In genomic region chr14:35374273-35374681, GRCh38 we compare ENCODE assay signal across 8 cellular contexts. TPM values are rescaled to one million over a fixed set of nuclear protein-coding genes. Genes with fewer than 3 reads are reported as not detected.
DNase-seq lines count a peak whose midpoint lies in the region; ATAC-seq and TF ChIP-seq lines count a peak whose summit lies in the region.

No MANE protein-coding gene starts in this region.

- no peak overlapping the region for H2BK120ac ChIP-seq in mesenchymal stem cell (ENCODE audit: low read depth, low read length)

- H3K4me1 ChIP-seq in mesenchymal stem cell (ENCODE audit: control insufficient read depth, insufficient read depth, low read depth, low read length) = peaks cover 14% of the 10 kb centered on the region

- DNase-seq in AG04450 (ENCODE audit: low read depth, low spot score) = peak; percentile 88
- DNase-seq in cardiac fibroblast (ENCODE audit: low read depth in 2 of 2) = peak; percentile 99
- peak; percentile 99 for DNase-seq in mesenchymal stem cell
- DNase-seq in GM20000 (ENCODE audit: low spot score) = no peak
- no peak for DNase-seq in activated naive CD4-positive, alpha-beta T cell treated with anti-CD3 and anti-CD28 coated beads, Interleukin-2, amount 50 U/mL, for 72 hours (ENCODE audit: low spot score in 2 of 2)
- DNase-seq in naive thymus-derived CD8-positive, alpha-beta T cell = no peak

- no peak overlapping the region for H2AFZ ChIP-seq in mesenchymal stem cell (ENCODE audit: low read depth, low read length)

- peak overlapping the region; percentile 71 for H3K27ac ChIP-seq in AG04450 (ENCODE audit: low read depth, low read length)
- peak overlapping the region; percentile 55 for H3K27ac ChIP-seq in mesenchymal stem cell (ENCODE audit: low read length, poor library complexity, severe bottlenecking)

- H3K27me3 ChIP-seq in AG04450 (ENCODE audit: control insufficient read depth, insufficient read depth, low read length) (no peaks in the 10 kb centered on the region), mesenchymal stem cell (ENCODE audit: control insufficient read depth in 1 of 2, insufficient read depth in 1 of 2, low read length in 2 of 2) (no peaks in the 10 kb centered on the region)

- H3K23ac ChIP-seq in mesenchymal stem cell (ENCODE audit: low read length in 2 of 2) = no peak overlapping the region

- peak overlapping the region; percentile 64 for H3K9ac ChIP-seq in mesenchymal stem cell (ENCODE audit: low read length)

- peak overlapping the region in 1 of 2 experiments; percentile 92 for H2BK12ac ChIP-seq in mesenchymal stem cell (ENCODE audit: low read length in 2 of 2)

- no peak overlapping the region for H4K8ac ChIP-seq in mesenchymal stem cell (ENCODE audit: low read length)

- no peak overlapping the region for H3K4me3 Mint-ChIP-seq in naive thymus-derived CD8-positive, alpha-beta T cell

- no peak overlapping the region for H2BK5ac ChIP-seq in mesenchymal stem cell (ENCODE audit: low read depth, low read length, poor library complexity, severe bottlenecking)

- H3K9me3 ChIP-seq in AG04450 (ENCODE audit: control insufficient read depth, insufficient read depth, low read length) (peaks cover 12% of the 10 kb centered on the region), mesenchymal stem cell (ENCODE audit: control insufficient read depth, low read length) (no peaks in the 10 kb centered on the region)

- CTCF ChIA-PET in AG04450 (lab: Charles Lee) = interaction anchor here (0.6 to 1.3 kb wide), 5 partner anchors 28 to 444 kb away, joined by 3 to 4 read pairs (median 4); partner anchors contain the start of gene NFKBIA

- peaks cover 7 to 8% of the 10 kb centered on the region in 2 donors for H3K36me3 Mint-ChIP-seq in activated naive CD4-positive, alpha-beta T cell treated with anti-CD3 and anti-CD28 coated beads, Interleukin-2, amount 50 U/mL, for 72 hours
- peaks cover 0 to 7% (median 6%) of the 10 kb centered on the region in 3 donors for H3K36me3 Mint-ChIP-seq in naive thymus-derived CD8-positive, alpha-beta T cell

- H3K4me1 Mint-ChIP-seq in naive thymus-derived CD8-positive, alpha-beta T cell = peaks cover 3 to 16% (median 8%) of the 10 kb centered on the region in 4 donors

- no peak overlapping the region for H3K4me3 ChIP-seq in AG04450 (ENCODE audit: low read depth, low read length)
- no peak overlapping the region for H3K4me3 ChIP-seq in cardiac fibroblast (replicated peaks in 1 of 2; ENCODE audit: low read depth in 2 of 2, low read length in 2 of 2)
- no peak overlapping the region for H3K4me3 ChIP-seq in mesenchymal stem cell (ENCODE audit: insufficient read depth in 1 of 2, low read depth in 1 of 2, low read length in 2 of 2)

- no peak for TF ChIP-seq RAD21 in Ishikawa (IDR thresholded peaks at IDR 0.05; ENCODE audit: low read depth)

- peaks cover 0 to 6% of the 10 kb centered on the region in 2 donors for H3K9me3 Mint-ChIP-seq in activated naive CD4-positive, alpha-beta T cell treated with anti-CD3 and anti-CD28 coated beads, Interleukin-2, amount 50 U/mL, for 72 hours
- H3K9me3 Mint-ChIP-seq in naive thymus-derived CD8-positive, alpha-beta T cell = peaks cover 0 to 8% (median 5%) of the 10 kb centered on the region in 9 donors

- no peaks in the 10 kb centered on the region for H3K79me1 ChIP-seq in mesenchymal stem cell (replicated peaks; ENCODE audit: low read length, poor library complexity, severe bottlenecking)

- TF ChIP-seq EP300 in Ishikawa (IDR thresholded peaks at IDR 0.05; ENCODE audit: borderline replicate concordance) = no peak

- H3K27me3 Mint-ChIP-seq in naive thymus-derived CD8-positive, alpha-beta T cell = no peaks in the 10 kb centered on the region

- TF ChIP-seq CTCF in AG04450 (IDR thresholded peaks at IDR 0.05; ENCODE audit: low read depth, low read length) = no peak
- TF ChIP-seq CTCF in cardiac fibroblast (IDR thresholded peaks at IDR 0.05; ENCODE audit: low read depth, low read length) = no peak
- TF ChIP-seq CTCF in GM20000 (IDR thresholded peaks at IDR 0.05; ENCODE audit: extremely low read depth, missing control alignments) = no peak

- H2BK15ac ChIP-seq in mesenchymal stem cell (ENCODE audit: low read depth, poor library complexity, severe bottlenecking) = no peak overlapping the region

- H2AK5ac ChIP-seq in mesenchymal stem cell (ENCODE audit: low read length, severe bottlenecking) = no peak overlapping the region

- H3K4me2 ChIP-seq in mesenchymal stem cell (ENCODE audit: low read length, poor library complexity, severe bottlenecking) = no peak overlapping the region

- H4K91ac ChIP-seq in mesenchymal stem cell (ENCODE audit: low read length) = no peak overlapping the region

- ATAC-seq in GM19395 (IDR thresholded peaks at IDR 0.05; ENCODE audit: unreplicated experiment) = no peak
- no peak for ATAC-seq in activated naive CD4-positive, alpha-beta T cell treated with anti-CD3 and anti-CD28 coated beads, Interleukin-2, amount 50 U/mL, for 72 hours
- ATAC-seq in naive thymus-derived CD8-positive, alpha-beta T cell = no peak

- POLR2A ChIA-PET in AG04450 (lab: Yijun Ruan, JAX) = interaction anchor here (0.9 to 1.4 kb wide), 10 partner anchors 9 to 82 kb away, joined by 3 to 13 read pairs (median 6); partner anchors contain the start of genes NFKBIA and PSMA6
- POLR2A ChIA-PET in naive thymus-derived CD8-positive, alpha-beta T cell (lab: Charles Lee) = interaction anchor here (0.7 to 1.2 kb wide), 4 partner anchors 9 to 82 kb away, joined by 3 to 6 read pairs (median 4); partner anchors contain the start of genes NFKBIA and PSMA6

- H3K14ac ChIP-seq in mesenchymal stem cell (ENCODE audit: low read length in 2 of 2) = no peak overlapping the region

- peak overlapping the region in 1 of 2 experiments; percentile 30 for H3K4ac ChIP-seq in mesenchymal stem cell (ENCODE audit: low read depth in 1 of 2, low read length in 2 of 2)

- H3K36me3 ChIP-seq in mesenchymal stem cell (ENCODE audit: control insufficient read depth in 1 of 2, insufficient read depth in 2 of 2, low read depth in 1 of 2, low read length in 2 of 2) = no peaks in the 10 kb centered on the region

- no peak overlapping the region for H3K27ac Mint-ChIP-seq in activated naive CD4-positive, alpha-beta T cell treated with anti-CD3 and anti-CD28 coated beads, Interleukin-2, amount 50 U/mL, for 72 hours
- no peak overlapping the region for H3K27ac Mint-ChIP-seq in naive thymus-derived CD8-positive, alpha-beta T cell

- peak overlapping the region in 1 of 2 experiments; percentile 84 for H3K18ac ChIP-seq in mesenchymal stem cell (ENCODE audit: low read depth in 1 of 2, low read length in 2 of 2)

- WGBS in mesenchymal stem cell = 25% methylated on average over 4 of the region's 7 CpGs

TF ChIP-seq in Ishikawa, 13 proteins besides CTCF, POLR2A, EP300 and RAD21:
- TF ChIP-seq CEBPB (IDR thresholded peaks at IDR 0.05) (peak; percentile 93), USF1 (IDR thresholded peaks at IDR 0.05) (peak; percentile 35; the same call in 1 of the 2 replicates), EGR1 (IDR thresholded peaks at IDR 0.05) (no peak), ZBTB7A (IDR thresholded peaks at IDR 0.05; ENCODE audit: low read depth) (no peak), TEAD4 (IDR thresholded peaks at IDR 0.05) (peak; percentile 48)

RNA-seq across cellular contexts. Expression of gene NFKBIA, which starts 30.3 kb away (rescaled TPM):
- polyA plus RNA-seq in AG04450 (2011; rRNA removed) = 51.6 and 80.2 TPM in 2 replicates
- polyA minus RNA-seq in AG04450 (2011; rRNA and poly(A)+ RNA removed) = 191 and 374 TPM in 2 replicates
- polyA plus RNA-seq in mesenchymal stem cell (2013, experiment 1 of 2) = 80.0 TPM
- 75.3 TPM for polyA plus RNA-seq in mesenchymal stem cell (2013, experiment 2 of 2)
- total RNA-seq in activated naive CD4-positive, alpha-beta T cell treated with anti-CD3 and anti-CD28 coated beads, Interleukin-2, amount 50 U/mL, for 72 hours = 100 to 1,000 TPM; 150 to 303 TPM
- total RNA-seq in naive thymus-derived CD8-positive, alpha-beta T cell = 100 to 1,000 TPM; 199 to 214 TPM
- 100 to 1,000 TPM; 194 to 328 (median 198) TPM for polyA plus RNA-seq in naive thymus-derived CD8-positive, alpha-beta T cell

Comparison
In these comparisons a context has a peak if more than half of its experiments do, and no peak if none do; other contexts are left out.
1. DNase-seq: peak in AG04450 (single experiment), cardiac fibroblast (2 of 2) and mesenchymal stem cell (single experiment); none in GM20000 (single experiment), activated naive CD4-positive, alpha-beta T cell treated with anti-CD3 and anti-CD28 coated beads, Interleukin-2, amount 50 U/mL, for 72 hours (0 of 2) and naive thymus-derived CD8-positive, alpha-beta T cell (0 of 10).